ENCODE assay signal across 18 cellular contexts in genomic region chr9:73180373-73180772, GRCh38. TPM values are rescaled to one million over a fixed set of nuclear protein-coding genes. Genes with fewer than 3 reads are reported as not detected.
DNase-seq lines count a peak whose midpoint lies in the region; ATAC-seq and TF ChIP-seq lines count a peak whose summit lies in the region.
"Had no signal": no experiment of that assay in that cellular context is flagged by ENCODE, and none has a peak within 500 bp of the region (broad histone marks: within the 10 kb centered on the region; RNA-seq: fewer than 3 reads in every experiment).

No MANE protein-coding gene starts in this region.

- H3K4me1 ChIP-seq in adrenal gland (replicated peaks in 1 of 2), result peaks cover 0 to 11% of the 10 kb centered on the region in 2 donors
- H3K4me1 ChIP-seq: gastrocnemius medialis had no signal

- H3K4me3 ChIP-seq in adrenal gland, result no peak overlapping the region
- H3K4me3 ChIP-seq: gastrocnemius medialis had no signal

- CTCF ChIA-PET in RWPE1 (lab: Yijun Ruan, JAX), result interaction anchor here (0.7 to 1.5 kb wide), 3 partner anchors 68 to 320 kb away, joined by 3 to 6 read pairs (median 3); no protein-coding TSS in a partner anchor

- no peak for TF ChIP-seq POLR2A in adrenal gland (IDR thresholded peaks at IDR 0.05)

- DNase-seq in AG08395 (ENCODE audit: low spot score) (peak; percentile 76), H4 (ENCODE audit: low spot score) (peak; percentile 52), RWPE1 (ENCODE audit: low spot score) (peak; percentile 29), fibroblast of the conjunctiva (ENCODE audit: low read depth) (peak; percentile 69), adrenal gland (no peak), NCI-H2196 (lab: John Stamatoyannopoulos, UW; ENCODE audit: unreplicated experiment) (no peak)
- DNase-seq: activated B cell treated with CpG ODN at 0.5 μM for 24 hours; activated T-cell treated with anti-CD3 and anti-CD28 coated beads, Interleukin-2, amount 50 U/mL, for 4 hours; caudate nucleus; COR-L47; gastrocnemius medialis; GOT3; KBM-7; occipital lobe; SIG-M5 had no signal

- no peaks in the 10 kb centered on the region for H3K27me3 ChIP-seq in adrenal gland
- H3K27me3 ChIP-seq: gastrocnemius medialis had no signal

- TF ChIP-seq CTCF in RWPE1 (conservative IDR thresholded peaks at IDR 0.05; ENCODE audit: low read depth), result no peak
- TF ChIP-seq CTCF in adrenal gland (IDR thresholded peaks at IDR 0.05), result no peak

- H3K9me3 ChIP-seq in adrenal gland (replicated peaks in 1 of 3), result no peaks in the 10 kb centered on the region
- H3K9me3 ChIP-seq: gastrocnemius medialis had no signal

- ATAC-seq in GM21619 (IDR thresholded peaks at IDR 0.05; ENCODE audit: unreplicated experiment) (no peak), HG02973 (IDR thresholded peaks at IDR 0.05; ENCODE audit: unreplicated experiment) (no peak)
- ATAC-seq: activated T-cell treated with anti-CD3 and anti-CD28 coated beads, Interleukin-2, amount 50 U/mL, for 4 hours; gastrocnemius medialis; stimulated activated effector memory CD8-positive, alpha-beta T cell treated with anti-CD3 and anti-CD28 coated beads, Interleukin-12 subunit alpha, Interleukin-12 subunit beta, amount 100 ng/mL, for 72 hours had no signal

- intact Hi-C loops in adrenal gland (cut with DNase I), result loop anchor here in 1 of 2 donors (5.0 kb wide), 1 partner anchor 73 kb away; no protein-coding TSS in a partner anchor

- 39 to 61% (median 48%) methylated on average over 1 of the region's 1 CpG for WGBS in adrenal gland, 4 donors

- no peaks in the 10 kb centered on the region for H3K36me3 ChIP-seq in adrenal gland (replicated peaks in 1 of 2)
- H3K36me3 ChIP-seq: gastrocnemius medialis had no signal

- POLR2A ChIA-PET in RWPE1 (lab: Yijun Ruan, JAX; ENCODE audit: low non-redundant PET), result no interaction called here

- H3K27ac ChIP-seq in RWPE1 (no peak overlapping the region), adrenal gland (no peak overlapping the region)
- H3K27ac ChIP-seq: gastrocnemius medialis had no signal

RNA-seq across cellular contexts. Expression of gene ANXA1, which starts 28.7 kb away (rescaled TPM):
- total RNA-seq in H4 (2014; rRNA removed; shearing (Covaris generic)), result 659 and 754 TPM in 2 replicates
- 100 to 1,000 TPM in 1 of 8 donors, 10 to 100 TPM in 7; 30.7 to 103 (median 56.8) TPM for total RNA-seq in adrenal gland
- 100 to 1,000 TPM in 2 of 3 donors, 10 to 100 TPM in 1; 58.9 to 114 (median 113) TPM for polyA plus RNA-seq in adrenal gland

Comparison
In these comparisons a context has a peak if more than half of its experiments do, and no peak if none do; other contexts are left out.
1. DNase-seq: peak in AG08395 (single experiment), H4 (single experiment), RWPE1 (single experiment) and fibroblast of the conjunctiva (single experiment); none in adrenal gland (0 of 7) and NCI-H2196 (single experiment).